In the genomic region with DNA sequence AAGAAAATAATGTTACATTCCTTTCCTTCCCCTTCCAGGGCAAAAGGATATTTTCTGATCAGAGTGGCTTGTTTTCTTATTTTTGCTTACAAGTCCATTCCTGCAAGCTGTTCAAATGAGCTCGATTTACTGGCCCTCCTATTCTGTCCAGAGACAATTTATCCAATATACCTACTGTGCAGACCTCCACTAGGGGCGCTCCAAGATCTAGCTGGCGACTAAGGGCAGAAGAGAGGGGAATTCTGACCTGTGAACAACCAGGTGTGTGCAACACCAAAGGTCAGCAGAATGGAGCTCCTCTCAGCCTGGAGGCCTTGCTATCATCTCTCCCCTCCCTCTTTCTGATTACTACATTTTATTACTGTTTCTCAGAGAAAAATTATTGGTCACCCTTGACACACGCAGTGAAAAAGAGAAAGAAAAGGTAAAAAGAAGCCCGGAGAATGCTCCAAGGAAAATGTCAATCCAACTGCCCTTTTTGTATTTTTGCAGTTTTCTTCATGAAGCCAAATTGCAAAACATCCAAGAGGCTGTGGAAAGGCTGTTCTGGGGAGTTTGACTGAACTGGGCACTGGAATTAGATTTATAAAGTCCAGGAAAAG, we compare ENCODE assay signal across 8 cellular contexts.
DNase-seq lines count a peak whose midpoint lies in the region; ATAC-seq and TF ChIP-seq lines count a peak whose summit lies in the region.

No MANE protein-coding gene starts in this region.

- ATAC-seq in HG02642 (IDR thresholded peaks at IDR 0.05; ENCODE audit: poor library complexity, unreplicated experiment), result no peak
- no peak for ATAC-seq in HG03469 (IDR thresholded peaks at IDR 0.05; ENCODE audit: unreplicated experiment)

- TF ChIP-seq CTCF in LNCAP (IDR thresholded peaks at IDR 0.05), result peak; percentile 75

- peak; percentile 56 for DNase-seq in activated CD8-positive, alpha-beta memory T cell treated with anti-CD3 and anti-CD28 coated beads, Interleukin-2, amount 50 U/mL, for 48 hours
- no peak for DNase-seq in activated CD8-positive, alpha-beta memory T cell treated with anti-CD3 and anti-CD28 coated beads for 24 hours
- DNase-seq in SHP77 treated with DMSO at 0.1 percent for 48 hours (lab: John Stamatoyannopoulos, UW) (peak; percentile 45), epithelial cell of prostate (ENCODE audit: low read depth, low spot score) (peak; percentile 10), non-pigmented ciliary epithelial cell (ENCODE audit: low read depth) (peak; percentile 1)

- H3K27ac ChIP-seq in epithelial cell of prostate, result no peak overlapping the region
